In genomic region chr2:12842917-12843316, GRCh38 we compare ENCODE assay signal across 2 cellular contexts.
TF ChIP-seq lines count a peak whose summit lies in the region.

No MANE protein-coding gene starts in this region.

TF ChIP-seq in HCT116, 20 proteins besides CTCF, POLR2A, EP300 and RAD21:
- TF ChIP-seq EZH2 (IDR thresholded peaks at IDR 0.05) (no peak), ZBTB33 (IDR thresholded peaks at IDR 0.05; ENCODE audit: extremely low read depth, insufficient replicate concordance, low read length) (no peak), FOSL1 (IDR thresholded peaks at IDR 0.05; ENCODE audit: low read depth) (no peak), CEBPB (IDR thresholded peaks at IDR 0.05; ENCODE audit: low read depth) (no peak), CBX3 (IDR thresholded peaks at IDR 0.05; ENCODE audit: low read depth) (no peak), EZH2phosphoT487 (IDR thresholded peaks at IDR 0.05; ENCODE audit: borderline replicate concordance) (no peak), TCF7L2 (IDR thresholded peaks at IDR 0.05; ENCODE audit: borderline replicate concordance, extremely low read depth, insufficient read depth, insufficient read length) (no peak), SP1 (IDR thresholded peaks at IDR 0.05; ENCODE audit: low read depth) (no peak), ATF3 (IDR thresholded peaks at IDR 0.05) (no peak), ZNF274 (IDR thresholded peaks at IDR 0.05; ENCODE audit: low read depth, low read length) (no peak), JUND (IDR thresholded peaks at IDR 0.05) (no peak), EGR1 (IDR thresholded peaks at IDR 0.05; ENCODE audit: low read depth) (no peak), SRF (IDR thresholded peaks at IDR 0.05; ENCODE audit: low read depth) (no peak)
- TF ChIP-seq, protein P1, sequence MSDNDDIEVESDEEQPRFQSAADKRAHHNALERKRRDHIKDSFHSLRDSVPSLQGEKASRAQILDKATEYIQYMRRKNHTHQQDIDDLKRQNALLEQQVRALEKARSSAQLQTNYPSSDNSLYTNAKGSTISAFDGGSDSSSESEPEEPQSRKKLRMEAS (IDR thresholded peaks at IDR 0.05), result no peak

TF ChIP-seq in K562, 482 proteins besides CTCF, POLR2A, EP300 and RAD21:
- no peak for TF ChIP-seq CHD1 (IDR thresholded peaks at IDR 0.05; ENCODE audit: low read length)
- no peak for TF ChIP-seq ZFP36 (IDR thresholded peaks at IDR 0.05; ENCODE audit: low read depth, low read length, partially characterized antibody)
- TF ChIP-seq CCAR2 (IDR thresholded peaks at IDR 0.05; ENCODE audit: low read depth, low read length), result no peak
- TF ChIP-seq ARNT (IDR thresholded peaks at IDR 0.05), result no peak
- TF ChIP-seq ZNF282 (CRISPR knock-in tag; IDR thresholded peaks at IDR 0.05), result no peak
- TF ChIP-seq ELK3 (CRISPR knock-in tag; IDR thresholded peaks at IDR 0.05), result no peak
- TF ChIP-seq LARP7 (IDR thresholded peaks at IDR 0.05), result no peak
- TF ChIP-seq, protein P2, sequence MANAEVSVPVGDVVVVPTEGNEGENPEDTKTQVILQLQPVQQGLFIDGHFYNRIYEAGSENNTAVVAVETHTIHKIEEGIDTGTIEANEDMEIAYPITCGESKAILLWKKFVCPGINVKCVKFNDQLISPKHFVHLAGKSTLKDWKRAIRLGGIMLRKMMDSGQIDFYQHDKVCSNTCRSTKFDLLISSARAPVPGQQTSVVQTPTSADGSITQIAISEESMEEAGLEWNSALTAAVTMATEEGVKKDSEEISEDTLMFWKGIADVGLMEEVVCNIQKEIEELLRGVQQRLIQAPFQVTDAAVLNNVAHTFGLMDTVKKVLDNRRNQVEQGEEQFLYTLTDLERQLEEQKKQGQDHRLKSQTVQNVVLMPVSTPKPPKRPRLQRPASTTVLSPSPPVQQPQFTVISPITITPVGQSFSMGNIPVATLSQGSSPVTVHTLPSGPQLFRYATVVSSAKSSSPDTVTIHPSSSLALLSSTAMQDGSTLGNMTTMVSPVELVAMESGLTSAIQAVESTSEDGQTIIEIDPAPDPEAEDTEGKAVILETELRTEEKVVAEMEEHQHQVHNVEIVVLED (CRISPR knock-in tag; IDR thresholded peaks at IDR 0.05), result no peak
- no peak for TF ChIP-seq ZFPM2 (CRISPR knock-in tag; IDR thresholded peaks at IDR 0.05)
